Comparison of ENCODE assay signal across 1 cellular context in genomic region chr6:26330835-26331808, GRCh38.
TF ChIP-seq lines count a peak whose summit lies in the region.

No MANE protein-coding gene starts in this region.

TF ChIP-seq in HepG2, 621 proteins besides CTCF, POLR2A, EP300 and RAD21 (continued from another document and continues in another):
- TF ChIP-seq, protein P1, sequence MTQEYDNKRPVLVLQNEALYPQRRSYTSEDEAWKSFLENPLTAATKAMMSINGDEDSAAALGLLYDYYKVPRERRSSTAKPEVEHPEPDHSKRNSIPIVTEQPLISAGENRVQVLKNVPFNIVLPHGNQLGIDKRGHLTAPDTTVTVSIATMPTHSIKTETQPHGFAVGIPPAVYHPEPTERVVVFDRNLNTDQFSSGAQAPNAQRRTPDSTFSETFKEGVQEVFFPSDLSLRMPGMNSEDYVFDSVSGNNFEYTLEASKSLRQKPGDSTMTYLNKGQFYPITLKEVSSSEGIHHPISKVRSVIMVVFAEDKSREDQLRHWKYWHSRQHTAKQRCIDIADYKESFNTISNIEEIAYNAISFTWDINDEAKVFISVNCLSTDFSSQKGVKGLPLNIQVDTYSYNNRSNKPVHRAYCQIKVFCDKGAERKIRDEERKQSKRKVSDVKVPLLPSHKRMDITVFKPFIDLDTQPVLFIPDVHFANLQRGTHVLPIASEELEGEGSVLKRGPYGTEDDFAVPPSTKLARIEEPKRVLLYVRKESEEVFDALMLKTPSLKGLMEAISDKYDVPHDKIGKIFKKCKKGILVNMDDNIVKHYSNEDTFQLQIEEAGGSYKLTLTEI (CRISPR knock-in tag; conservative IDR thresholded peaks at IDR 0.05): no peak
- TF ChIP-seq NR2F6 (IDR thresholded peaks at IDR 0.05) (no peak), NR2F6 (CRISPR knock-in tag; IDR thresholded peaks at IDR 0.05) (peak; percentile 37; the same call in 1 of the 2 replicates), GATAD1 (CRISPR knock-in tag; IDR thresholded peaks at IDR 0.05) (peak; percentile 69), THAP8 (CRISPR knock-in tag; IDR thresholded peaks at IDR 0.05; ENCODE audit: borderline replicate concordance) (0 out of 2 replicates have a peak, but pooled peaks have one; percentile 70), TRIM24 (CRISPR knock-in tag; IDR thresholded peaks at IDR 0.05) (no peak), ATF2 (CRISPR knock-in tag; IDR thresholded peaks at IDR 0.05) (peak; percentile 45; the same call in 1 of the 2 replicates), BRCA1 (CRISPR knock-in tag; IDR thresholded peaks at IDR 0.05) (no peak), TFE3 (CRISPR knock-in tag; IDR thresholded peaks at IDR 0.05) (0 out of 2 replicates have a peak, but pooled peaks have one; percentile 9), ZNF772 (CRISPR knock-in tag; IDR thresholded peaks at IDR 0.05) (peak; percentile 76; the same call in 1 of the 2 replicates), CENPBD1 (CRISPR knock-in tag; IDR thresholded peaks at IDR 0.05; ENCODE audit: borderline replicate concordance, low read depth) (no peak), ZNF7 (CRISPR knock-in tag; IDR thresholded peaks at IDR 0.05) (no peak), ZNF788 (CRISPR knock-in tag; IDR thresholded peaks at IDR 0.05; ENCODE audit: borderline replicate concordance) (no peak), SYNCRIP (IDR thresholded peaks at IDR 0.05; ENCODE audit: insufficient read depth, low read depth, low read length) (no peak), ZFY (CRISPR knock-in tag; IDR thresholded peaks at IDR 0.05) (no peak; the same call in 1 of the 2 replicates), RAD51 (IDR thresholded peaks at IDR 0.05; ENCODE audit: borderline replicate concordance) (no peak), ZNF550 (CRISPR knock-in tag; IDR thresholded peaks at IDR 0.05; ENCODE audit: borderline replicate concordance) (no peak), FOXC1 (CRISPR knock-in tag; IDR thresholded peaks at IDR 0.05; ENCODE audit: borderline replicate concordance) (no peak), ZNF607 (CRISPR knock-in tag; IDR thresholded peaks at IDR 0.05; ENCODE audit: borderline replicate concordance) (0 out of 2 replicates have a peak, but pooled peaks have one; percentile 30), ZNF776 (CRISPR knock-in tag; IDR thresholded peaks at IDR 0.05) (no peak), ZNF687 (CRISPR knock-in tag; IDR thresholded peaks at IDR 0.05) (no peak), ZNF615 (CRISPR knock-in tag; IDR thresholded peaks at IDR 0.05; ENCODE audit: borderline replicate concordance) (0 out of 2 replicates have a peak, but pooled peaks have one; percentile 27), ZNF407 (CRISPR knock-in tag; IDR thresholded peaks at IDR 0.05; ENCODE audit: not compliant biosample characterization) (no peak), CREBL2 (CRISPR knock-in tag; IDR thresholded peaks at IDR 0.05; ENCODE audit: borderline replicate concordance) (no peak), FOXP1 (IDR thresholded peaks at IDR 0.05) (no peak), FOXP1 (CRISPR knock-in tag; IDR thresholded peaks at IDR 0.05) (peak; percentile 45; the same call in 1 of the 2 replicates), SMYD3 (CRISPR knock-in tag; IDR thresholded peaks at IDR 0.05) (no peak), CENPT (CRISPR knock-in tag; IDR thresholded peaks at IDR 0.05; ENCODE audit: low read depth) (no peak), SRF (IDR thresholded peaks at IDR 0.05; ENCODE audit: low read depth, low read length) (0 out of 2 replicates have a peak, but pooled peaks have one; percentile 14), CHD2 (IDR thresholded peaks at IDR 0.05; ENCODE audit: low read depth, low read length) (no peak), SATB2 (CRISPR knock-in tag; IDR thresholded peaks at IDR 0.05) (no peak), ZGPAT (CRISPR knock-in tag; IDR thresholded peaks at IDR 0.05) (peak; percentile 79; the same call in 1 of the 2 replicates), ZNF703 (CRISPR knock-in tag; IDR thresholded peaks at IDR 0.05; ENCODE audit: borderline replicate concordance) (no peak), ZNF432 (CRISPR knock-in tag; IDR thresholded peaks at IDR 0.05; ENCODE audit: borderline replicate concordance) (no peak), ZNF331 (CRISPR knock-in tag; IDR thresholded peaks at IDR 0.05) (peak; percentile 61; the same call in 1 of the 2 replicates)
- TF ChIP-seq, protein P2, sequence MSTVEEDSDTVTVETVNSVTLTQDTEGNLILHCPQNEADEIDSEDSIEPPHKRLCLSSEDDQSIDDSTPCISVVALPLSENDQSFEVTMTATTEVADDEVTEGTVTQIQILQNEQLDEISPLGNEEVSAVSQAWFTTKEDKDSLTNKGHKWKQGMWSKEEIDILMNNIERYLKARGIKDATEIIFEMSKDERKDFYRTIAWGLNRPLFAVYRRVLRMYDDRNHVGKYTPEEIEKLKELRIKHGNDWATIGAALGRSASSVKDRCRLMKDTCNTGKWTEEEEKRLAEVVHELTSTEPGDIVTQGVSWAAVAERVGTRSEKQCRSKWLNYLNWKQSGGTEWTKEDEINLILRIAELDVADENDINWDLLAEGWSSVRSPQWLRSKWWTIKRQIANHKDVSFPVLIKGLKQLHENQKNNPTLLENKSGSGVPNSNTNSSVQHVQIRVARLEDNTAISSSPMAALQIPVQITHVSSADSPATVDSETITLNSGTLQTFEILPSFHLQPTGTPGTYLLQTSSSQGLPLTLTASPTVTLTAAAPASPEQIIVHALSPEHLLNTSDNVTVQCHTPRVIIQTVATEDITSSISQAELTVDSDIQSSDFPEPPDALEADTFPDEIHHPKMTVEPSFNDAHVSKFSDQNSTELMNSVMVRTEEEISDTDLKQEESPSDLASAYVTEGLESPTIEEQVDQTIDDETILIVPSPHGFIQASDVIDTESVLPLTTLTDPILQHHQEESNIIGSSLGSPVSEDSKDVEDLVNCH (CRISPR knock-in tag; IDR thresholded peaks at IDR 0.05): no peak
